In the genomic region with DNA sequence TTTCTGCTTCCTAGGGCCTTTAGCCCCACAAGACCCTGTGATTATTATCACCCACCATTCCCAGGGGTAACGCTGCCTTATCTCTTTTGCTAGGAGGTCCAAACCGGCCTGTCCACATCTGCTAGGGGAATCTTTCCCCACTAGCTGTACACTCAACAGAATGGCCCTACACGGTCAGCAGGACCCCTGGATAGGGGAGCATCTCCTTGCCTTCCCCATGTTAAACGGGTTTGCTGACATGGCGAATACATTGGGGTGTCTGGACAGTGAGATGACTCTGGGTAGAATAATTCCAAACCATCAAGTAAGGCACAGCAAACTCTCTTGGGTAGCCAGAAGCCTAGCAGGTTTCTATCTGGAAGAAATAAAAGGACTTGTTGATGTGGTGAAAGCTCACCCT, we compare ENCODE assay signal across 9 cellular contexts. TPM values are rescaled to one million over a fixed set of nuclear protein-coding genes. Genes with fewer than 3 reads are reported as not detected.
DNase-seq lines count a peak whose midpoint lies in the region; ATAC-seq, FAIRE-seq and TF ChIP-seq lines count a peak whose summit lies in the region.
"Had no signal": no experiment of that assay in that cellular context is flagged by ENCODE, and none has a peak within 500 bp of the region (broad histone marks: within the 10 kb centered on the region; RNA-seq: fewer than 3 reads in every experiment).

No MANE protein-coding gene starts in this region.

- FAIRE-seq in astrocyte (lab: Jason Lieb, UNC) = no peak

- H3K4me3 Mint-ChIP-seq in stimulated activated naive CD8-positive, alpha-beta T cell treated with anti-CD3 and anti-CD28 coated beads, Interleukin-15, Interleukin-2, amounts not matched to agents 100 ng/mL and 50 ng/mL, for 24 hours = peak overlapping the region; percentile 95
- H3K4me3 Mint-ChIP-seq in astrocyte (ENCODE audit: unreplicated experiment) (peak overlapping the region; percentile 90), mesothelial cell of epicardium (peak overlapping the region; percentile 88)

- peak overlapping the region; percentile 97 for H2AFZ ChIP-seq in astrocyte (ENCODE audit: low read depth, low read length)

- H3K27ac Mint-ChIP-seq in stimulated activated naive CD8-positive, alpha-beta T cell treated with anti-CD3 and anti-CD28 coated beads, Interleukin-15, Interleukin-2, amounts not matched to agents 100 ng/mL and 50 ng/mL, for 24 hours = peak overlapping the region; percentile 86
- H3K27ac Mint-ChIP-seq in astrocyte (ENCODE audit: unreplicated experiment) (no peak overlapping the region), mesothelial cell of epicardium (peak overlapping the region; percentile 90)

- H3K4me2 ChIP-seq in astrocyte (ENCODE audit: low read length) = peak overlapping the region; percentile 95

- no peaks in the 10 kb centered on the region for H3K9me3 Mint-ChIP-seq in stimulated activated naive CD8-positive, alpha-beta T cell treated with anti-CD3 and anti-CD28 coated beads, Interleukin-15, Interleukin-2, amounts not matched to agents 100 ng/mL and 50 ng/mL, for 24 hours
- H3K9me3 Mint-ChIP-seq in astrocyte (ENCODE audit: unreplicated experiment) = no peaks in the 10 kb centered on the region
- H3K9me3 Mint-ChIP-seq in mesothelial cell of epicardium = no peaks in the 10 kb centered on the region

- no peak overlapping the region for H3K27ac ChIP-seq in astrocyte (ENCODE audit: low read depth, low read length)

- no peaks in the 10 kb centered on the region for H3K27me3 ChIP-seq in astrocyte (ENCODE audit: insufficient read depth, low read length)

- peak overlapping the region; percentile 81 for H3K9ac ChIP-seq in astrocyte (ENCODE audit: low read length)

- no peaks in the 10 kb centered on the region for H3K36me3 ChIP-seq in astrocyte (ENCODE audit: insufficient read depth, low read length)

- H3K4me3 ChIP-seq in astrocyte (ENCODE audit: insufficient read depth, low read depth, low read length) = peak overlapping the region; percentile 84

- H3K4me1 Mint-ChIP-seq in stimulated activated naive CD8-positive, alpha-beta T cell treated with anti-CD3 and anti-CD28 coated beads, Interleukin-15, Interleukin-2, amounts not matched to agents 100 ng/mL and 50 ng/mL, for 24 hours (ENCODE audit: low read depth) = peaks cover 6% of the 10 kb centered on the region
- peaks cover 2% of the 10 kb centered on the region for H3K4me1 Mint-ChIP-seq in astrocyte (ENCODE audit: low read depth, unreplicated experiment)
- H3K4me1 Mint-ChIP-seq in mesothelial cell of epicardium = peaks cover 13% of the 10 kb centered on the region

- peaks cover 5% of the 10 kb centered on the region for H3K4me1 ChIP-seq in astrocyte (ENCODE audit: insufficient read depth, low read length)

- peaks cover 18% of the 10 kb centered on the region for H3K79me2 ChIP-seq in astrocyte (ENCODE audit: insufficient read depth, low read length)

- no peak for ATAC-seq in stimulated activated naive CD8-positive, alpha-beta T cell treated with anti-CD3 and anti-CD28 coated beads, Interleukin-15, Interleukin-2, amounts not matched to agents 100 U/mL and 50 U/mL, for 24 hours
- ATAC-seq in HG03159 (IDR thresholded peaks at IDR 0.05; ENCODE audit: unreplicated experiment) (no peak), HG02610 (IDR thresholded peaks at IDR 0.05; ENCODE audit: unreplicated experiment) (no peak)

- TF ChIP-seq CTCF in astrocyte (IDR thresholded peaks at IDR 0.05; ENCODE audit: insufficient read depth, low read depth, low read length) = no peak
- TF ChIP-seq CTCF in mesothelial cell of epicardium (IDR thresholded peaks at IDR 0.05; ENCODE audit: unreplicated experiment) = no peak

- no peaks in the 10 kb centered on the region for H3K36me3 Mint-ChIP-seq in stimulated activated naive CD8-positive, alpha-beta T cell treated with anti-CD3 and anti-CD28 coated beads, Interleukin-15, Interleukin-2, amounts not matched to agents 100 ng/mL and 50 ng/mL, for 24 hours (ENCODE audit: low read depth)
- no peaks in the 10 kb centered on the region for H3K36me3 Mint-ChIP-seq in astrocyte (ENCODE audit: low read depth, unreplicated experiment)
- no peaks in the 10 kb centered on the region for H3K36me3 Mint-ChIP-seq in mesothelial cell of epicardium

- H3K27me3 Mint-ChIP-seq in stimulated activated naive CD8-positive, alpha-beta T cell treated with anti-CD3 and anti-CD28 coated beads, Interleukin-15, Interleukin-2, amounts not matched to agents 100 ng/mL and 50 ng/mL, for 24 hours = no peaks in the 10 kb centered on the region
- H3K27me3 Mint-ChIP-seq in astrocyte (ENCODE audit: low read depth, unreplicated experiment) (peaks cover 6% of the 10 kb centered on the region), mesothelial cell of epicardium (ENCODE audit: low read depth) (peaks cover 6% of the 10 kb centered on the region)

- H4K20me1 ChIP-seq in astrocyte (ENCODE audit: insufficient read depth, low read length) = no peaks in the 10 kb centered on the region

- H3K9me3 ChIP-seq in astrocyte (ENCODE audit: insufficient read depth, low read depth, low read length) = no peaks in the 10 kb centered on the region

- DNase-seq in stimulated activated naive CD8-positive, alpha-beta T cell treated with anti-CD3 and anti-CD28 coated beads, Interleukin-15, Interleukin-2, amounts not matched to agents 100 U/mL and 50 U/mL, for 24 hours = no peak
- DNase-seq in astrocyte (ENCODE audit: low read depth) = no peak
- no peak for DNase-seq in mesothelial cell of epicardium (ENCODE audit: low spot score in 2 of 2, unreplicated experiment in 2 of 2)
- DNase-seq in HT-29 (ENCODE audit: low spot score) = no peak
- no peak for DNase-seq in 8988T

RNA-seq across cellular contexts. Expression of gene TRAIP, which starts 0.7 kb away (rescaled TPM):
- total RNA-seq in astrocyte (3.2 and 3.4 TPM in 2 replicates), mesothelial cell of epicardium (10.4 to 15.0 TPM (median 10.6 TPM) in 3 replicates)
- total RNA-seq in HT-29 (2014; rRNA removed; shearing (Covaris generic)) = 10.3 and 12.8 TPM in 2 replicates

RNA-seq across cellular contexts. Expression of gene CAMKV, which starts 14.0 kb away (rescaled TPM):
- total RNA-seq in astrocyte (0.22 and 0.45 TPM in 2 replicates), mesothelial cell of epicardium (0.14 to 0.58 TPM in 2 of 3 replicates, not detected in the other)
- total RNA-seq in HT-29 (2014; rRNA removed; shearing (Covaris generic)) = not detected in 2 replicates
- total RNA-seq: Right ventricle myocardium superior had no signal

RNA-seq across cellular contexts. Expression of gene UBA7, which starts 41.9 kb away (rescaled TPM):
- total RNA-seq in astrocyte (18.9 and 26.2 TPM in 2 replicates), mesothelial cell of epicardium (133 to 144 TPM (median 139 TPM) in 3 replicates)
- total RNA-seq in HT-29 (2014; rRNA removed; shearing (Covaris generic)) = 5.1 and 6.1 TPM in 2 replicates

RNA-seq across cellular contexts. Expression of gene MST1R, which starts 48.0 kb away (rescaled TPM):
- total RNA-seq in astrocyte (0.46 and 0.57 TPM in 2 replicates), mesothelial cell of epicardium (3.8 to 7.0 TPM (median 4.3 TPM) in 3 replicates)
- 60.3 and 64.4 TPM in 2 replicates for total RNA-seq in HT-29 (2014; rRNA removed; shearing (Covaris generic))

RNA-seq across cellular contexts. Expression of gene INKA1, which starts 52.6 kb away (rescaled TPM):
- total RNA-seq in astrocyte (2.7 and 3.9 TPM in 2 replicates), mesothelial cell of epicardium (7.7 to 9.4 TPM (median 8.4 TPM) in 3 replicates)
- 0.15 TPM in 1 of 2 replicates, not detected in the other for total RNA-seq in HT-29 (2014; rRNA removed; shearing (Covaris generic))
